ENCODE assay signal across 1 cellular context in genomic region chr20:3739054-3739925, GRCh38.
A peak's percentile ranks its signal among the peaks of the same experiment; 100 is the strongest.
TF ChIP-seq lines count a peak whose summit lies in the region.

No MANE protein-coding gene starts in this region.

TF ChIP-seq in WTC11, 78 proteins besides CTCF, POLR2A, EP300 and RAD21 (continued from another document):
- TF ChIP-seq ZNF532 (CRISPR knock-in tag; IDR thresholded peaks at IDR 0.05; ENCODE audit: borderline replicate concordance) (no peak), CBFB (CRISPR knock-in tag; IDR thresholded peaks at IDR 0.05; ENCODE audit: low read depth) (no peak), PREB (CRISPR knock-in tag; IDR thresholded peaks at IDR 0.05; ENCODE audit: borderline replicate concordance) (no peak), USF2 (CRISPR knock-in tag; IDR thresholded peaks at IDR 0.05) (peak; percentile 62), OVOL2 (CRISPR knock-in tag; IDR thresholded peaks at IDR 0.05; ENCODE audit: borderline replicate concordance) (no peak), FOXK1 (CRISPR knock-in tag; IDR thresholded peaks at IDR 0.05) (no peak), NFATC4 (CRISPR knock-in tag; IDR thresholded peaks at IDR 0.05) (no peak), SOX15 (CRISPR knock-in tag; IDR thresholded peaks at IDR 0.05) (no peak), PRDM15 (CRISPR knock-in tag; IDR thresholded peaks at IDR 0.05) (no peak), FOXJ3 (CRISPR knock-in tag; IDR thresholded peaks at IDR 0.05; ENCODE audit: borderline replicate concordance) (no peak), ZNF263 (CRISPR knock-in tag; IDR thresholded peaks at IDR 0.05; ENCODE audit: low read depth) (0 out of 2 replicates have a peak, but pooled peaks have one; percentile 14)
